Comparison of ENCODE assay signal across 8 cellular contexts in genomic region chrX:40096395-40097091, GRCh38. TPM values are rescaled to one million over a fixed set of nuclear protein-coding genes. Genes with fewer than 3 reads are reported as not detected.
A peak's percentile ranks its signal among the peaks of the same experiment; 100 is the strongest.
DNase-seq lines count a peak whose midpoint lies in the region; ATAC-seq lines count a peak whose summit lies in the region.

No MANE protein-coding gene starts in this region.

- peaks cover 47% of the 10 kb centered on the region for H3K27me3 ChIP-seq in BLaER1
- H3K27me3 ChIP-seq in HUES6 (ENCODE audit: control insufficient read depth, insufficient read depth, low read length) = peaks cover 44% of the 10 kb centered on the region
- peaks cover 70% of the 10 kb centered on the region for H3K27me3 ChIP-seq in ectodermal cell (ENCODE audit: control insufficient read depth, insufficient read depth, low read length, poor library complexity, severe bottlenecking)
- H3K27me3 ChIP-seq in mononuclear cell (ENCODE audit: insufficient read depth, low read length) = no peaks in the 10 kb centered on the region

- peaks cover 82% of the 10 kb centered on the region for H4K20me1 ChIP-seq in BLaER1

- peak overlapping the region; percentile 75 for H3K9ac ChIP-seq in BLaER1
- H3K9ac ChIP-seq in HUES6 (ENCODE audit: low read length) = peak overlapping the region; percentile 93

- peak overlapping the region; percentile 62 for H3K27ac ChIP-seq in BLaER1
- H3K27ac ChIP-seq in HUES6 (ENCODE audit: low read depth, low read length) = peak overlapping the region; percentile 32; the same call in 1 of the 2 replicates
- no peak overlapping the region for H3K27ac ChIP-seq in ectodermal cell (ENCODE audit: insufficient read depth, low read depth, low read length, poor library complexity, severe bottlenecking)
- H3K27ac ChIP-seq in substantia nigra (ENCODE audit: low read depth, low read length, poor library complexity, severe bottlenecking) = peak overlapping the region; percentile 55

- H3K4me2 ChIP-seq in BLaER1 = peak overlapping the region; percentile 93

- H3K4me3 ChIP-seq in BLaER1 = peak overlapping the region; percentile 72
- H3K4me3 ChIP-seq in HUES6 (ENCODE audit: low read depth, low read length) = peak overlapping the region; percentile 66
- H3K4me3 ChIP-seq in ectodermal cell (ENCODE audit: insufficient read depth, low read depth, low read length) = peak overlapping the region; percentile 49
- peak overlapping the region; percentile 53 for H3K4me3 ChIP-seq in mononuclear cell (ENCODE audit: low read length)

- no peak for ATAC-seq in HG03045 (IDR thresholded peaks at IDR 0.05; ENCODE audit: unreplicated experiment)

- H3K9me3 ChIP-seq in BLaER1 (peaks cover 58% of the 10 kb centered on the region), HUES6 (ENCODE audit: control insufficient read depth, insufficient read depth, low read depth, low read length) (no peaks in the 10 kb centered on the region), ectodermal cell (ENCODE audit: control insufficient read depth, low read length) (no peaks in the 10 kb centered on the region), mononuclear cell (ENCODE audit: low read depth, low read length) (no peaks in the 10 kb centered on the region)

- WGBS in ectodermal cell, 2 experiments = 0% methylated on average over 53 to 64 of the region's 66 CpGs

- H3K4me1 ChIP-seq in BLaER1 = peaks cover 63% of the 10 kb centered on the region
- H3K4me1 ChIP-seq in HUES6 (ENCODE audit: control insufficient read depth, insufficient read depth, low read length) = peaks cover 36% of the 10 kb centered on the region
- H3K4me1 ChIP-seq in ectodermal cell (ENCODE audit: control insufficient read depth, insufficient read depth, low read length) = peaks cover 20% of the 10 kb centered on the region
- H3K4me1 ChIP-seq in mononuclear cell (ENCODE audit: insufficient read depth, low read length) = peaks cover 49% of the 10 kb centered on the region

- peak; percentile 71 for DNase-seq in activated CD4-positive, alpha-beta T cell treated with anti-CD3 and anti-CD28 coated beads for 48 hours
- DNase-seq in substantia nigra (lab: John Stamatoyannopoulos, UW) (peak in 36 of 49 donors; percentile 8 to 56 (median 32)), foreskin melanocyte (no peak)

- H3K36me3 ChIP-seq in BLaER1 (peaks cover 14% of the 10 kb centered on the region), HUES6 (ENCODE audit: control insufficient read depth, insufficient read depth, low read length) (no peaks in the 10 kb centered on the region), ectodermal cell (ENCODE audit: control insufficient read depth, insufficient read depth, low read length) (no peaks in the 10 kb centered on the region)

RNA-seq across cellular contexts. Expression of gene BCOR, which starts 1.2 kb away (rescaled TPM):
- polyA plus RNA-seq in ectodermal cell (2013, experiment 1 of 4) = 18.1 TPM
- 23.8 TPM for polyA plus RNA-seq in ectodermal cell (2013, experiment 2 of 4)
- 16.4 TPM for polyA plus RNA-seq in ectodermal cell (2013, experiment 3 of 4)
- 14.5 TPM for polyA plus RNA-seq in ectodermal cell (2013, experiment 4 of 4)
- 42.3 TPM for total RNA-seq in mononuclear cell
